In genomic region chr7:30447466-30447865, GRCh38 we compare ENCODE assay signal across 17 cellular contexts. TPM values are rescaled to one million over a fixed set of nuclear protein-coding genes. Genes with fewer than 3 reads are reported as not detected.
DNase-seq lines count a peak whose midpoint lies in the region; ATAC-seq, FAIRE-seq and TF ChIP-seq lines count a peak whose summit lies in the region.
"Had no signal": no experiment of that assay in that cellular context is flagged by ENCODE, and none has a peak within 500 bp of the region (broad histone marks: within the 10 kb centered on the region; RNA-seq: fewer than 3 reads in every experiment).

No MANE protein-coding gene starts in this region.

- no peaks in the 10 kb centered on the region for H3K27me3 ChIP-seq in heart left ventricle
- no peaks in the 10 kb centered on the region for H3K27me3 ChIP-seq in GM12878 (replicated peaks in 1 of 2; ENCODE audit: control insufficient read depth in 2 of 2, insufficient read depth in 2 of 2, low read length in 1 of 2)
- H3K27me3 ChIP-seq in neuronal stem cell (ENCODE audit: control insufficient read depth in 3 of 3, insufficient read depth in 3 of 3, low read depth in 1 of 3, low read length in 3 of 3) = no peaks in the 10 kb centered on the region
- no peaks in the 10 kb centered on the region for H3K27me3 ChIP-seq in endodermal cell (ENCODE audit: control insufficient read depth, insufficient read depth, low read length, poor library complexity, severe bottlenecking)

- no peak overlapping the region for H3K18ac ChIP-seq in neuronal stem cell (ENCODE audit: low read length)

- no peak overlapping the region for H4K8ac ChIP-seq in neuronal stem cell (ENCODE audit: low read depth, low read length)

- TF ChIP-seq CTCF in heart left ventricle (IDR thresholded peaks at IDR 0.05) = no peak
- no peak for TF ChIP-seq CTCF in GM12878 (IDR thresholded peaks at IDR 0.05 in 2 of 3, conservative IDR thresholded peaks at IDR 0.05 in 1 of 3; ENCODE audit: control insufficient read depth in 2 of 3, extremely low read depth in 1 of 3, insufficient read depth in 1 of 3, low read depth in 3 of 3, low read length in 3 of 3)
- TF ChIP-seq CTCF in endodermal cell (conservative IDR thresholded peaks at IDR 0.05) = no peak

- no peak overlapping the region for H2BK15ac ChIP-seq in neuronal stem cell (ENCODE audit: low read length)

- no peak overlapping the region for H3K27ac Mint-ChIP-seq in endodermal cell
- H3K27ac Mint-ChIP-seq: HFFc6 had no signal

- BruUV-seq in GM12878 (replicated peaks; lab: Mats Ljungman, UMichigan) = TSS peak; percentile 33

- no peaks in the 10 kb centered on the region for H4K20me1 ChIP-seq in GM12878 (ENCODE audit: control insufficient read depth, insufficient read depth)

- no peak overlapping the region for H3K23ac ChIP-seq in neuronal stem cell (ENCODE audit: low read depth, low read length, poor library complexity)

- no peak overlapping the region for H2AK5ac ChIP-seq in neuronal stem cell (ENCODE audit: low read depth, low read length)

- H4K91ac ChIP-seq in neuronal stem cell (ENCODE audit: low read depth, low read length, poor library complexity) = no peak overlapping the region

- no peak overlapping the region for H2BK120ac ChIP-seq in neuronal stem cell (ENCODE audit: low read depth, low read length)

- H2AFZ ChIP-seq in GM12878 (ENCODE audit: control insufficient read depth, low read depth, low read length) = no peak overlapping the region
- H2AFZ ChIP-seq in neuronal stem cell (ENCODE audit: low read length) = no peak overlapping the region

- intact Hi-C loops in cardiac septum (cut with DNase I) (no loop called here), heart left ventricle (cut with DNase I) (no loop called here), GM12878 (cut with micrococcal nuclease; ENCODE audit: unreplicated experiment) (loop anchor here (5.0 to 10.0 kb wide), 5 partner anchors 60 to 285 kb away; partner anchors contain the start of gene ZNRF2)

- no peak overlapping the region for H3K14ac ChIP-seq in neuronal stem cell (ENCODE audit: low read length)

- H3K27ac ChIP-seq in heart left ventricle (peak overlapping the region in 1 of 12 donors; percentile 79), GM12878 (ENCODE audit: control insufficient read depth, insufficient read depth) (no peak overlapping the region), neuronal stem cell (replicated peaks; ENCODE audit: low read length) (no peak overlapping the region), endodermal cell (ENCODE audit: low read depth, low read length) (no peak overlapping the region)

- no peak overlapping the region for H3K4me2 ChIP-seq in GM12878 (ENCODE audit: control insufficient read depth, insufficient read depth)
- H3K4me2 ChIP-seq in neuronal stem cell (ENCODE audit: insufficient read depth, low read length, poor library complexity, severe bottlenecking) = peak overlapping the region; percentile 2

- H3K9me3 ChIP-seq in heart left ventricle (no peaks in the 10 kb centered on the region), GM12878 (replicated peaks; ENCODE audit: control insufficient read depth, insufficient read depth, low read length) (no peaks in the 10 kb centered on the region; the same call in 2 of the 3 replicates), neuronal stem cell (replicated peaks in 1 of 2; ENCODE audit: control insufficient read depth in 2 of 2, insufficient read depth in 1 of 2, low read depth in 1 of 2, low read length in 2 of 2) (no peaks in the 10 kb centered on the region), endodermal cell (ENCODE audit: control insufficient read depth, low read length) (no peaks in the 10 kb centered on the region)
- H3K9me3 ChIP-seq: HAP-1 had no signal

- H3K79me1 ChIP-seq in neuronal stem cell (ENCODE audit: low read depth, low read length) = no peaks in the 10 kb centered on the region

- CTCF ChIA-PET in GM12878 (lab: Yijun Ruan, JAX) = interaction anchor here (0.6 to 2.6 kb wide), 7 partner anchors 17 to 172 kb away, joined by 3 to 19 read pairs (median 5); no protein-coding TSS in a partner anchor

- H3K36me3 Mint-ChIP-seq in endodermal cell (ENCODE audit: low read depth) = peaks cover 5% of the 10 kb centered on the region

- no peaks in the 10 kb centered on the region for H3K79me2 ChIP-seq in GM12878 (ENCODE audit: control insufficient read depth, insufficient read depth, low read length)

- no peak overlapping the region for H3K4ac ChIP-seq in neuronal stem cell (ENCODE audit: low read length)

- no peak overlapping the region for H3K9ac ChIP-seq in GM12878 (ENCODE audit: control insufficient read depth, insufficient read depth, low read length)
- no peak overlapping the region for H3K9ac ChIP-seq in neuronal stem cell (ENCODE audit: low read depth, low read length, poor library complexity)
- H3K9ac ChIP-seq in endodermal cell (ENCODE audit: extremely low read depth, low read length, poor library complexity, severe bottlenecking) = no peak overlapping the region

- WGBS in heart left ventricle, 4 donors = 94 to 97% (median 97%) methylated on average over 8 of the region's 8 CpGs
- WGBS in GM12878 (ENCODE audit: insufficient coverage, insufficient replicate concordance, low lambda C conversion rate, missing lambda C conversion rate) = 97% methylated on average over 8 of the region's 8 CpGs
- WGBS in neuronal stem cell (ENCODE audit: extremely low coverage in 2 of 2, insufficient read length in 2 of 2, insufficient replicate concordance in 1 of 2), 2 donors = no CpG with 5 or more reads among the region's 8 CpGs
- 93 to 94% methylated on average over 7 to 8 of the region's 8 CpGs for WGBS in endodermal cell (ENCODE audit: insufficient coverage in 1 of 2, insufficient read length in 1 of 2), 2 experiments

- no peak for FAIRE-seq in GM12878 (lab: Jason Lieb, UNC)
- FAIRE-seq: G401.6, H54 had no signal

- TF ChIP-seq POLR2A in heart left ventricle (IDR thresholded peaks at IDR 0.05) (no peak), GM12878 (IDR thresholded peaks at IDR 0.05; ENCODE audit: low read depth, low read length) (no peak)

- H3K4me3 ChIP-seq in heart left ventricle = no peak overlapping the region
- no peak overlapping the region for H3K4me3 ChIP-seq in GM12878
- no peak overlapping the region for H3K4me3 ChIP-seq in neuronal stem cell (ENCODE audit: low read length in 2 of 2)
- no peak overlapping the region for H3K4me3 ChIP-seq in endodermal cell (ENCODE audit: low read length)
- H3K4me3 ChIP-seq: HAP-1 had no signal

- ATAC-seq in heart left ventricle (no peak), GM12878 (no peak), GM21786 (IDR thresholded peaks at IDR 0.05; ENCODE audit: unreplicated experiment) (no peak)

- DNase-seq in cardiac septum (ENCODE audit: low spot score) (peak; percentile 24), heart left ventricle (no peak), GM12878 (ENCODE audit: low read depth, low spot score) (no peak), neuronal stem cell (ENCODE audit: low spot score) (no peak), endodermal cell (no peak), nucleus accumbens (lab: John Stamatoyannopoulos, UW) (no peak)
- DNase-seq: C1 segment of cervical spinal cord; CD4-positive, alpha-beta memory T cell; COR-L47; DMS153; DND-41; GOT3; HFFc6 had no signal

- no peak for TF ChIP-seq RAD21 in GM12878 (IDR thresholded peaks at IDR 0.05; ENCODE audit: insufficient read depth, low read depth, low read length)

- in situ Hi-C loops in GM12878 (cut with MboI) = no loop called here

- H2BK12ac ChIP-seq in neuronal stem cell (ENCODE audit: low read length) = no peak overlapping the region

- H2BK5ac ChIP-seq in neuronal stem cell (ENCODE audit: low read length) = no peak overlapping the region

- peaks cover 5% of the 10 kb centered on the region for H3K9me3 Mint-ChIP-seq in endodermal cell
- H3K9me3 Mint-ChIP-seq: HFFc6 had no signal

- POLR2A ChIA-PET in GM12878 (lab: Charles Lee) = no interaction called here

- no peaks in the 10 kb centered on the region for H3K4me1 Mint-ChIP-seq in endodermal cell

- peaks cover 0 to 21% (median 6%) of the 10 kb centered on the region in 12 donors for H3K4me1 ChIP-seq in heart left ventricle
- H3K4me1 ChIP-seq in GM12878 (ENCODE audit: control insufficient read depth, insufficient read depth, low read length) = peaks cover 4% of the 10 kb centered on the region
- no peaks in the 10 kb centered on the region for H3K4me1 ChIP-seq in neuronal stem cell (ENCODE audit: control insufficient read depth in 2 of 2, insufficient read depth in 1 of 2, low read depth in 1 of 2, low read length in 2 of 2)
- H3K4me1 ChIP-seq in endodermal cell (ENCODE audit: control insufficient read depth, insufficient read depth, low read length) = no peaks in the 10 kb centered on the region
- H3K4me1 ChIP-seq: HAP-1 had no signal

- no peak for TF ChIP-seq EP300 in GM12878 (IDR thresholded peaks at IDR 0.05; ENCODE audit: borderline replicate concordance in 1 of 2, control insufficient read depth in 1 of 2, low read depth in 2 of 2, low read length in 2 of 2)

- no peak overlapping the region for H3K4me3 Mint-ChIP-seq in endodermal cell
- H3K4me3 Mint-ChIP-seq: CD4-positive, alpha-beta memory T cell; HFFc6 had no signal

- SMC1A ChIA-PET in GM12878 (lab: Charles Lee; ENCODE audit: uncharacterized antibody, unreplicated experiment) = interaction anchor here (0.8 to 2.2 kb wide), 5 partner anchors 16 to 285 kb away, joined by 3 to 6 read pairs (median 3); no protein-coding TSS in a partner anchor

- H3K27me3 Mint-ChIP-seq in endodermal cell (ENCODE audit: insufficient read depth) = no peaks in the 10 kb centered on the region
- H3K27me3 Mint-ChIP-seq: CD4-positive, alpha-beta memory T cell had no signal

- H3K36me3 ChIP-seq in heart left ventricle = peaks cover 0 to 73% (median 66%) of the 10 kb centered on the region in 9 donors
- peaks cover 0 to 8% of the 10 kb centered on the region in 2 experiments; a peak in 2 of 4 replicates for H3K36me3 ChIP-seq in GM12878 (ENCODE audit: control insufficient read depth in 2 of 2, insufficient read depth in 2 of 2, low read length in 1 of 2)
- H3K36me3 ChIP-seq in neuronal stem cell (replicated peaks in 1 of 2; ENCODE audit: control insufficient read depth in 2 of 2, insufficient read depth in 2 of 2, low read length in 2 of 2) = peaks cover 5 to 29% of the 10 kb centered on the region in 2 donors
- no peaks in the 10 kb centered on the region for H3K36me3 ChIP-seq in endodermal cell (ENCODE audit: control insufficient read depth, insufficient read depth, low read length)

- RAD21 ChIA-PET in GM12878 (lab: Charles Lee; ENCODE audit: unreplicated experiment) = interaction anchor here (1.6 kb wide), 1 partner anchor 283 kb away, joined by 6 read pairs; no protein-coding TSS in a partner anchor

RNA-seq across cellular contexts. Expression of gene NOD1, which starts 31.1 kb away (rescaled TPM):
- 13.2 TPM for total RNA-seq in cardiac septum
- total RNA-seq in heart left ventricle = 10 to 100 TPM in 3 of 9 donors, 1 to 10 TPM in 6; 5.3 to 28.8 (median 9.0) TPM
- 10 to 100 TPM in 1 of 2 donors, 1 to 10 TPM in 1; 7.5 to 11.2 TPM for polyA plus RNA-seq in heart left ventricle
- 71.2 and 81.8 TPM in 2 replicates for total RNA-seq in GM12878 (2013; cell fraction: nucleolus; rRNA removed)
- 8.8 and 9.3 TPM in 2 replicates for total RNA-seq in GM12878 (2014; rRNA removed)
- 8.4 and 9.0 TPM in 2 replicates for total RNA-seq in GM12878 (2014; rRNA removed; fragmentation: Illumina TruSeq; extraction: Trizol)
- 13.7 and 14.6 TPM in 2 replicates for total RNA-seq in GM12878 (2021)
- 3.5 TPM for polyA plus RNA-seq in GM12878 (2011; ENCODE audit: low read depth)
- polyA plus RNA-seq in GM12878 (2011; rRNA removed) = 12.0 and 13.8 TPM in 2 replicates
- polyA plus RNA-seq in GM12878 (2011; cell fraction: cytosol; rRNA removed) = 8.8 and 10.8 TPM in 2 replicates
- 27.2 and 31.4 TPM in 2 replicates for polyA plus RNA-seq in GM12878 (2011; cell fraction: nucleus; rRNA removed)
- polyA plus RNA-seq in GM12878 (2012) = 4.8 and 5.5 TPM in 2 replicates
- 10.7 and 11.5 TPM in 2 replicates for polyA plus RNA-seq in GM12878 (2014; fragmentation: Illumina TruSeq; extraction: Trizol)
- polyA plus RNA-seq in GM12878 (2014; fragmentation: Nextera tagmentation; extraction: Ambion mirVana) = 1 to 10 TPM; 1.8 to 2.2 TPM
- polyA plus RNA-seq in GM12878 (2014; rRNA removed) = 11.3 and 11.6 TPM in 2 replicates
- 1 to 10 TPM; 6.4 to 8.4 TPM for polyA plus RNA-seq in GM12878 (2016; fragmentation: Nextera tagmentation; extraction: Ambion mirVana)
- 13.2 and 20.8 TPM in 2 replicates for polyA minus RNA-seq in GM12878 (2011; rRNA and poly(A)+ RNA removed)
- 4.9 and 6.3 TPM in 2 replicates for polyA minus RNA-seq in GM12878 (2011; cell fraction: cytosol; rRNA and poly(A)+ RNA removed)
- 17.0 and 23.8 TPM in 2 replicates for polyA minus RNA-seq in GM12878 (2011; cell fraction: nucleus; rRNA and poly(A)+ RNA removed)
- 6.4 TPM for polyA plus RNA-seq in neuronal stem cell (2013, experiment 1 of 2)
- polyA plus RNA-seq in neuronal stem cell (2013, experiment 2 of 2) = 6.4 TPM
- 1 to 10 TPM; 3.3 to 3.4 TPM for total RNA-seq in endodermal cell
- polyA plus RNA-seq in endodermal cell (2013, experiment 1 of 2) = 6.3 TPM
- 6.3 TPM for polyA plus RNA-seq in endodermal cell (2013, experiment 2 of 2)

RNA-seq across cellular contexts. Expression of gene GGCT, which starts 57.2 kb away (rescaled TPM):
- 20.8 TPM for total RNA-seq in cardiac septum
- total RNA-seq in heart left ventricle = 10 to 100 TPM; 14.1 to 23.6 (median 17.8) TPM
- 10 to 100 TPM; 33.2 to 54.3 TPM for polyA plus RNA-seq in heart left ventricle
- total RNA-seq in GM12878 (2013; cell fraction: nucleolus; rRNA removed) = 8.6 and 9.7 TPM in 2 replicates
- 61.5 and 71.9 TPM in 2 replicates for total RNA-seq in GM12878 (2014; rRNA removed)
- total RNA-seq in GM12878 (2014; rRNA removed; fragmentation: Illumina TruSeq; extraction: Trizol) = 78.9 and 86.1 TPM in 2 replicates
- total RNA-seq in GM12878 (2021) = 59.1 and 65.2 TPM in 2 replicates
- 25.1 TPM for polyA plus RNA-seq in GM12878 (2011; ENCODE audit: low read depth)
- polyA plus RNA-seq in GM12878 (2011; rRNA removed) = 57.0 and 91.2 TPM in 2 replicates
- 26.8 and 36.3 TPM in 2 replicates for polyA plus RNA-seq in GM12878 (2011; cell fraction: cytosol; rRNA removed)
- 21.6 and 23.1 TPM in 2 replicates for polyA plus RNA-seq in GM12878 (2011; cell fraction: nucleus; rRNA removed)
- 52.8 and 53.0 TPM in 2 replicates for polyA plus RNA-seq in GM12878 (2012)
- 87.6 and 115 TPM in 2 replicates for polyA plus RNA-seq in GM12878 (2014; fragmentation: Illumina TruSeq; extraction: Trizol)
- 100 to 1,000 TPM; 168 to 215 TPM for polyA plus RNA-seq in GM12878 (2014; fragmentation: Nextera tagmentation; extraction: Ambion mirVana)
- 92.7 and 96.9 TPM in 2 replicates for polyA plus RNA-seq in GM12878 (2014; rRNA removed)
- 100 to 1,000 TPM; 108 to 112 TPM for polyA plus RNA-seq in GM12878 (2016; fragmentation: Nextera tagmentation; extraction: Ambion mirVana)
- polyA minus RNA-seq in GM12878 (2011; rRNA and poly(A)+ RNA removed) = 5.9 and 10.8 TPM in 2 replicates
- polyA minus RNA-seq in GM12878 (2011; cell fraction: cytosol; rRNA and poly(A)+ RNA removed) = 8.7 and 10.1 TPM in 2 replicates
- 9.2 and 13.8 TPM in 2 replicates for polyA minus RNA-seq in GM12878 (2011; cell fraction: nucleus; rRNA and poly(A)+ RNA removed)
- polyA plus RNA-seq in neuronal stem cell (2013, experiment 1 of 2) = 84.3 TPM
- 85.9 TPM for polyA plus RNA-seq in neuronal stem cell (2013, experiment 2 of 2)
- total RNA-seq in endodermal cell = 10 to 100 TPM; 46.4 to 48.9 TPM
- polyA plus RNA-seq in endodermal cell (2013, experiment 1 of 2) = 47.9 TPM
- 44.2 TPM for polyA plus RNA-seq in endodermal cell (2013, experiment 2 of 2)
